In the genomic region with DNA sequence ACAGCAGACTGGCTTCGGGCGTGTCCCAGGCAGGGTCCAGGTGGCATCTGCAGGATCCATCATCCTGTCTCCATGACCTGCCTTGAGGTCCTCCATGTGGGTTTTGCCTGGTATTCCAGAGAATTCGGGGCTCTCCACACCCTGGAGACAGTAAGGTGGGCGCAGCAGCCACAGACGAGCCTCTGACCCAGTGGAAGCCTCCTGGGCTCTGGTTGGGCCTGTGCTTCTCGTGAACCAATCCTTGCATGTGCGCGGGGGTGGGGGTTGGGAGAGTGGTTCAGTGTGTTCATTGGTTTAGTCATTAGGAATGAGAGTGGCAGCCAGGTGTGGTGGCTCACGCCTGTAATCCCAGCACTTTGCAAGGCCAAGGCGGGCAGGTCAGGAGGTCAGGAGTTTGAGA, we compare ENCODE assay signal across 26 cellular contexts. TPM values are rescaled to one million over a fixed set of nuclear protein-coding genes. Genes with fewer than 3 reads are reported as not detected.
DNase-seq lines count a peak whose midpoint lies in the region; ATAC-seq, FAIRE-seq and TF ChIP-seq lines count a peak whose summit lies in the region.
"Had no signal": no experiment of that assay in that cellular context is flagged by ENCODE, and none has a peak within 500 bp of the region (broad histone marks: within the 10 kb centered on the region; RNA-seq: fewer than 3 reads in every experiment).

No MANE protein-coding gene starts in this region.

- FAIRE-seq in H1 (lab: Jason Lieb, UNC): no peak
- FAIRE-seq: A204.1, G401.6, GM12892, GM18507, HepG2 had no signal

- DNase-seq in natural killer cell treated with Interleukin-12 subunit alpha and Interleukin-12 subunit beta and Interleukin-15 and Interleukin-18, amount 100 ng/mL, for 72 hours (ENCODE audit: low spot score): peak; percentile 38
- DNase-seq in natural killer cell (no peak), H1 (ENCODE audit: low read depth in 1 of 2, low spot score in 2 of 2) (no peak), posterior vena cava (ENCODE audit: low spot score) (peak; percentile 70), foreskin keratinocyte (no peak), suprapubic skin (ENCODE audit: low spot score in 2 of 2) (no peak)
- DNase-seq: GOT3, MM.1S, NCI-H1048, NCI-H1436, NCI-H1930, NCI-H2227 treated with DMSO at 0.1 percent for 48 hours, NCI-H510A, NCI-H748 treated with DMSO at 0.1 percent for 48 hours had no signal

- TF ChIP-seq EP300 in H1 (IDR thresholded peaks at IDR 0.05; ENCODE audit: borderline replicate concordance in 1 of 2, low read depth in 2 of 2, low read length in 2 of 2): no peak
- no peak for TF ChIP-seq EP300 in gastroesophageal sphincter (IDR thresholded peaks at IDR 0.05)
- no peak for TF ChIP-seq EP300 in suprapubic skin (IDR thresholded peaks at IDR 0.05)

- TF ChIP-seq POLR2A in H1 (IDR thresholded peaks at IDR 0.05; ENCODE audit: control extremely low read depth in 1 of 2, low read depth in 2 of 2, low read length in 2 of 2) (no peak), gastroesophageal sphincter (IDR thresholded peaks at IDR 0.05) (no peak), suprapubic skin (IDR thresholded peaks at IDR 0.05) (no peak)

- POLR2A ChIA-PET in H1 (lab: Charles Lee; ENCODE audit: partially characterized antibody): no interaction called here

- H2BK15ac ChIP-seq in H1 (ENCODE audit: low read length): no peak overlapping the region

- H4K91ac ChIP-seq in H1 (replicated peaks; ENCODE audit: insufficient read length, low read length): no peak overlapping the region

- no peak overlapping the region for H3K27ac ChIP-seq in H1 (ENCODE audit: low read depth, low read length)
- H3K27ac ChIP-seq in gastroesophageal sphincter: no peak overlapping the region
- no peak overlapping the region for H3K27ac ChIP-seq in foreskin keratinocyte
- H3K27ac ChIP-seq in suprapubic skin: no peak overlapping the region
- H3K27ac ChIP-seq: HL-60, SJSA1 had no signal

- TF ChIP-seq RAD21 in H1 (IDR thresholded peaks at IDR 0.05 in 1 of 2, conservative IDR thresholded peaks at IDR 0.05 in 1 of 2; ENCODE audit: low read depth in 2 of 2, low read length in 2 of 2): no peak

- H4K5ac ChIP-seq in H1 (ENCODE audit: insufficient read length, low read depth, low read length): no peak overlapping the region

- no peaks in the 10 kb centered on the region for H3K9me3 Mint-ChIP-seq in natural killer cell treated with Interleukin-12 subunit alpha and Interleukin-12 subunit beta and Interleukin-15 and Interleukin-18, amount 100 ng/mL, for 72 hours
- H3K9me3 Mint-ChIP-seq in natural killer cell: no peaks in the 10 kb centered on the region

- no peak overlapping the region for H2BK12ac ChIP-seq in H1 (ENCODE audit: low read depth, low read length)

- H3K79me2 ChIP-seq in H1 (ENCODE audit: control insufficient read depth in 1 of 2, insufficient read depth in 2 of 2, low read length in 2 of 2): no peaks in the 10 kb centered on the region

- H2BK20ac ChIP-seq in H1 (ENCODE audit: low read length): no peak overlapping the region

- no peak overlapping the region for H3K18ac ChIP-seq in H1 (ENCODE audit: extremely low read depth, low read length)

- H2AFZ ChIP-seq in H1 (ENCODE audit: low read length): no peak overlapping the region

- no peaks in the 10 kb centered on the region for H3K27me3 ChIP-seq in H1 (replicated peaks in 1 of 4; ENCODE audit: control insufficient read depth in 3 of 4, extremely low read depth in 1 of 4, insufficient read depth in 3 of 4, low read length in 3 of 4)
- H3K27me3 ChIP-seq in gastroesophageal sphincter: no peaks in the 10 kb centered on the region
- H3K27me3 ChIP-seq in foreskin keratinocyte: peaks cover 2% of the 10 kb centered on the region
- H3K27me3 ChIP-seq in suprapubic skin: no peaks in the 10 kb centered on the region
- H3K27me3 ChIP-seq: SJSA1 had no signal

- peaks cover 0 to 4% of the 10 kb centered on the region in 2 experiments for H4K20me1 ChIP-seq in H1 (replicated peaks in 1 of 2; ENCODE audit: control insufficient read depth in 1 of 2, insufficient read depth in 2 of 2, low read length in 2 of 2)

- H3K4me3 ChIP-seq in H1 (ENCODE audit: extremely low read depth in 1 of 4, insufficient read depth in 2 of 4, low read depth in 3 of 4, low read length in 4 of 4): no peak overlapping the region
- H3K4me3 ChIP-seq in gastroesophageal sphincter: no peak overlapping the region
- no peak overlapping the region for H3K4me3 ChIP-seq in suprapubic skin
- H3K4me3 ChIP-seq: K562, SJSA1 had no signal

- H3K9me3 ChIP-seq in H1 (ENCODE audit: insufficient read depth in 2 of 2, low read depth in 1 of 2, low read length in 1 of 2): no peaks in the 10 kb centered on the region
- no peaks in the 10 kb centered on the region for H3K9me3 ChIP-seq in gastroesophageal sphincter
- H3K9me3 ChIP-seq in suprapubic skin: no peaks in the 10 kb centered on the region
- H3K9me3 ChIP-seq: SJSA1 had no signal

- no peak overlapping the region for H3K23ac ChIP-seq in H1 (ENCODE audit: insufficient read length)

- H3K4me3 Mint-ChIP-seq in natural killer cell treated with Interleukin-12 subunit alpha and Interleukin-12 subunit beta and Interleukin-15 and Interleukin-18, amount 100 ng/mL, for 72 hours: no peak overlapping the region
- no peak overlapping the region for H3K4me3 Mint-ChIP-seq in natural killer cell
- H3K4me3 Mint-ChIP-seq: CD14-positive monocyte had no signal

- no peaks in the 10 kb centered on the region for H3K27me3 Mint-ChIP-seq in natural killer cell treated with Interleukin-12 subunit alpha and Interleukin-12 subunit beta and Interleukin-15 and Interleukin-18, amount 100 ng/mL, for 72 hours
- H3K27me3 Mint-ChIP-seq in natural killer cell (ENCODE audit: low read depth in 2 of 2): no peaks in the 10 kb centered on the region

- WGBS in H1 (ENCODE audit: extremely low coverage in 1 of 2, insufficient coverage in 1 of 2, insufficient read length in 1 of 2, insufficient replicate concordance in 2 of 2, low coverage in 1 of 2, low lambda C conversion rate in 2 of 2, missing lambda C conversion rate in 1 of 2), 2 experiments: 92% methylated on average over 10 of the region's 10 CpGs; no CpG with 5 or more reads in 1 of the 2 experiments
- WGBS in gastroesophageal sphincter (ENCODE audit: low coverage in 1 of 2), 2 donors: 82 to 100% methylated on average over 1 to 4 of the region's 10 CpGs
- 97% methylated on average over 10 of the region's 10 CpGs for WGBS in suprapubic skin

- no peak overlapping the region for H3K9ac ChIP-seq in H1 (replicated peaks in 1 of 4; ENCODE audit: extremely low read depth in 1 of 4, low read depth in 3 of 4, low read length in 3 of 4)

- H3K4ac ChIP-seq in H1 (replicated peaks; ENCODE audit: insufficient read length, low read depth, low read length): no peak overlapping the region

- no peak overlapping the region for H3K14ac ChIP-seq in H1 (ENCODE audit: insufficient read length)

- no peak overlapping the region for H2BK120ac ChIP-seq in H1 (replicated peaks; ENCODE audit: low read depth, low read length)

- H3K4me2 ChIP-seq in H1 (ENCODE audit: insufficient read depth in 1 of 2, low read depth in 2 of 2, low read length in 2 of 2): no peak overlapping the region

- CTCF ChIA-PET in H1 (lab: Charles Lee; ENCODE audit: partially characterized antibody): interaction anchor here (0.6 to 3.8 kb wide), 8 partner anchors 9 to 76 kb away, joined by 3 to 28 read pairs (median 3); no protein-coding TSS in a partner anchor

- no peak overlapping the region for H2BK5ac ChIP-seq in H1 (ENCODE audit: low read depth, low read length)

- H3K4me1 ChIP-seq in H1 (replicated peaks in 1 of 4; ENCODE audit: control insufficient read depth in 3 of 4, insufficient read depth in 4 of 4, low read length in 3 of 4) (no peaks in the 10 kb centered on the region; a peak in 1 of 7 replicates), gastroesophageal sphincter (peaks cover 0 to 32% (median 5%) of the 10 kb centered on the region in 3 donors), foreskin keratinocyte (peaks cover 9% of the 10 kb centered on the region), suprapubic skin (peaks cover 27% of the 10 kb centered on the region)

- H3K56ac ChIP-seq in H1 (replicated peaks; ENCODE audit: insufficient read length, low read depth, low read length): no peak overlapping the region

- intact Hi-C loops in natural killer cell (cut with micrococcal nuclease) (no loop called here), posterior vena cava (cut with DNase I) (no loop called here)

- H2AK5ac ChIP-seq in H1 (ENCODE audit: low read depth, low read length): no peak overlapping the region

- no peaks in the 10 kb centered on the region for H3K79me1 ChIP-seq in H1 (ENCODE audit: low read depth, low read length)

- TF ChIP-seq CTCF in natural killer cell (IDR thresholded peaks at IDR 0.05) (no peak), H1 (IDR thresholded peaks at IDR 0.05; ENCODE audit: control extremely low read depth in 1 of 3, insufficient read depth in 1 of 3, low read depth in 1 of 3, low read length in 3 of 3) (no peak), gastroesophageal sphincter (IDR thresholded peaks at IDR 0.05) (no peak), foreskin keratinocyte (conservative IDR thresholded peaks at IDR 0.05) (no peak), suprapubic skin (IDR thresholded peaks at IDR 0.05) (no peak)

- no peaks in the 10 kb centered on the region for H3K23me2 ChIP-seq in H1 (ENCODE audit: low read depth, low read length)

- H4K8ac ChIP-seq in H1 (ENCODE audit: extremely low read depth, insufficient read depth, low read length): 0 out of 2 replicates have a peak overlapping the region, but pooled peaks have one; percentile 5

- peak overlapping the region; percentile 21 to 81 for H3K27ac Mint-ChIP-seq in natural killer cell treated with Interleukin-12 subunit alpha and Interleukin-12 subunit beta and Interleukin-15 and Interleukin-18, amount 100 ng/mL, for 72 hours
- H3K27ac Mint-ChIP-seq in natural killer cell: peak overlapping the region in 1 of 2 donors; percentile 96

- H3K4me1 Mint-ChIP-seq in natural killer cell treated with Interleukin-12 subunit alpha and Interleukin-12 subunit beta and Interleukin-15 and Interleukin-18, amount 100 ng/mL, for 72 hours (ENCODE audit: low read depth in 2 of 2): peaks cover 16 to 28% of the 10 kb centered on the region in 2 donors
- peaks cover 15 to 27% of the 10 kb centered on the region in 2 donors for H3K4me1 Mint-ChIP-seq in natural killer cell

- no peaks in the 10 kb centered on the region for H3K36me3 Mint-ChIP-seq in natural killer cell treated with Interleukin-12 subunit alpha and Interleukin-12 subunit beta and Interleukin-15 and Interleukin-18, amount 100 ng/mL, for 72 hours
- no peaks in the 10 kb centered on the region for H3K36me3 Mint-ChIP-seq in natural killer cell

- peaks cover 0 to 4% (median 0%) of the 10 kb centered on the region in 4 experiments; a peak in 1 of 8 replicates for H3K36me3 ChIP-seq in H1 (ENCODE audit: control insufficient read depth in 2 of 4, insufficient read depth in 4 of 4, low read length in 3 of 4)
- no peaks in the 10 kb centered on the region for H3K36me3 ChIP-seq in gastroesophageal sphincter
- no peaks in the 10 kb centered on the region for H3K36me3 ChIP-seq in suprapubic skin
- H3K36me3 ChIP-seq: SJSA1 had no signal

- no peak for ATAC-seq in natural killer cell treated with Interleukin-12 subunit alpha and Interleukin-12 subunit beta and Interleukin-15 and Interleukin-18, amount 100 ng/mL, for 72 hours
- ATAC-seq in natural killer cell (no peak), gastroesophageal sphincter (no peak), foreskin keratinocyte (no peak), HG02759 (IDR thresholded peaks at IDR 0.05; ENCODE audit: unreplicated experiment) (no peak)
- ATAC-seq: HepG2, K562 had no signal

RNA-seq across cellular contexts. Expression of a gene that starts 32.1 kb away (rescaled TPM):
- total RNA-seq in natural killer cell treated with Interleukin-12 subunit alpha and Interleukin-12 subunit beta and Interleukin-15 and Interleukin-18, amount 100 ng/mL, for 72 hours: 100 to 1,000 TPM; 452 to 479 TPM
- total RNA-seq in natural killer cell: 100 to 1,000 TPM; 152 to 173 (median 172) TPM
- 2.8 and 2.9 TPM in 2 replicates for total RNA-seq in H1 (2021; fragmentation: NEBNext Ultra II Directional; extraction: Animal tissue kit (Norgen Biotek cat#: 25700))
- 1.7 and 2.4 TPM in 2 replicates for polyA plus RNA-seq in H1 (2011; rRNA removed)
- polyA plus RNA-seq in H1 (2011; cell fraction: cytosol; rRNA removed): 1.8 TPM
- polyA plus RNA-seq in H1 (2011; cell fraction: nucleus; rRNA removed): 2.5 TPM
- polyA plus RNA-seq in H1 (2012, experiment 1 of 2): 1.3 to 2.6 TPM (median 2.1 TPM) in 4 replicates
- polyA plus RNA-seq in H1 (2012, experiment 2 of 2): 1.3 TPM
- polyA plus RNA-seq in H1 (2013, experiment 1 of 2): 2.9 TPM
- polyA plus RNA-seq in H1 (2013, experiment 2 of 2): 3.5 TPM
- 1.1 and 1.5 TPM in 2 replicates for polyA minus RNA-seq in H1 (2011; rRNA and poly(A)+ RNA removed)
- polyA minus RNA-seq in H1 (2011; cell fraction: cytosol; rRNA and poly(A)+ RNA removed): 0.88 TPM
- 0.90 TPM for polyA minus RNA-seq in H1 (2011; cell fraction: nucleus; rRNA and poly(A)+ RNA removed)
- total RNA-seq in posterior vena cava: 10 to 100 TPM; 37.6 to 38.1 TPM
- 10 to 100 TPM; 10.9 to 34.9 (median 31.0) TPM for total RNA-seq in gastroesophageal sphincter
- 0.07 and 0.14 TPM in 2 replicates for total RNA-seq in foreskin keratinocyte
- 0.02 and 0.03 TPM in 2 replicates for polyA plus RNA-seq in foreskin keratinocyte
- 10 to 100 TPM in 2 of 4 donors, 1 to 10 TPM in 2; 6.3 to 35.2 (median 11.9) TPM for total RNA-seq in suprapubic skin
- total RNA-seq: HT-29 had no signal

Comparison
In these comparisons a context has a peak if more than half of its experiments do, and no peak if none do; other contexts are left out.
1. DNase-seq: peak in natural killer cell treated with Interleukin-12 subunit alpha and Interleukin-12 subunit beta and Interleukin-15 and Interleukin-18, amount 100 ng/mL, for 72 hours (single experiment) and posterior vena cava (single experiment); none in natural killer cell (single experiment), H1 (0 of 2), foreskin keratinocyte (0 of 2) and suprapubic skin (0 of 2).